9 cellular contexts compared by ENCODE assay signal in the genomic region with DNA sequence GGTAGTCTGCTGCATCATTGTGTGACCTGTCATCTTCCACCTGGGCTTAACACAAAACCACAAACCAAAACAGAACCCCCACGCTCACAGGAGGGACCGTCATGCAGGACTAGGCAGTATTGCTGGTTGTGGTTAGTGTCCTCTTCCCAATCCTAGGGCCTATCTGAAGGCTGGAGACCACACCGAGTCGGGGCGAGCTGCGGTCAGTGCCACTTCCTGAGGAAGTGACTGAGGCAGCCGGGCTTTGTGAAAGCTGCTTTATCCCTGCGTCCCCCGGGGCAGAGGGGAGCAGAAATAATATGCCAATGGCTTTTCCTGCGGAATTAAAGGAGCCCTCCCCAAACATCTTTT. TPM values are rescaled to one million over a fixed set of nuclear protein-coding genes. Genes with fewer than 3 reads are reported as not detected.
DNase-seq lines count a peak whose midpoint lies in the region; ATAC-seq, FAIRE-seq and TF ChIP-seq lines count a peak whose summit lies in the region.
"Had no signal": no experiment of that assay in that cellular context is flagged by ENCODE, and none has a peak within 500 bp of the region (broad histone marks: within the 10 kb centered on the region; RNA-seq: fewer than 3 reads in every experiment).

No MANE protein-coding gene starts in this region.

- DNase-seq in AG08395 (ENCODE audit: low spot score) = peak; percentile 48
- DNase-seq in GM20000 (ENCODE audit: low spot score) = peak; percentile 38
- peak; percentile 97 for DNase-seq in M059J (ENCODE audit: low read depth)
- DNase-seq in K562 (ENCODE audit: extremely low read depth in 1 of 4, low spot score in 3 of 4) = peak in 2 of 4 experiments; percentile 1 to 9
- DNase-seq in left lobe of liver (ENCODE audit: low spot score) = no peak
- DNase-seq in tibial nerve (ENCODE audit: low spot score in 2 of 2) = peak; percentile 51 to 56
- no peak for DNase-seq in stimulated activated naive CD4-positive, alpha-beta T cell treated with Interleukin-2 at 50 U/mL for 16 hours (lab: John Stamatoyannopoulos, UW)
- DNase-seq in DMS79 treated with DMSO at 0.1 percent for 48 hours (lab: John Stamatoyannopoulos, UW) = no peak

- H3K27ac ChIP-seq in K562 (ENCODE audit: extremely low read depth, low read depth, low read length) (no peak overlapping the region), tibial nerve (peak overlapping the region; percentile 66 to 93 (median 81))

- CTCF ChIA-PET in K562 (lab: Yijun Ruan, JAX; ENCODE audit: low intra/inter-chr PET ratio) = no interaction called here

- no peak for TF ChIP-seq RAD21 in K562 (CRISPR knock-in tag; conservative IDR thresholded peaks at IDR 0.05 in 1 of 2, IDR thresholded peaks at IDR 0.05 in 1 of 2)

- WGBS in K562 (ENCODE audit: insufficient coverage, low coverage, missing lambda C conversion rate) = 2% methylated on average over 8 of the region's 10 CpGs
- 10 to 11% methylated on average over 10 of the region's 10 CpGs for WGBS in tibial nerve, 2 donors

- BruUV-seq in K562 (replicated peaks; lab: Mats Ljungman, UMichigan) = no TSS peak

- no peak overlapping the region for H3K9ac ChIP-seq in K562 (ENCODE audit: insufficient read depth in 1 of 2, low read depth in 2 of 2, low read length in 2 of 2)

- H3K79me2 ChIP-seq in K562 (ENCODE audit: control insufficient read depth, insufficient read depth, low read length) = no peaks in the 10 kb centered on the region

- H4K20me1 ChIP-seq in K562 (replicated peaks; ENCODE audit: control insufficient read depth, insufficient read depth, low read length) = no peaks in the 10 kb centered on the region

- POLR2A ChIA-PET in K562 (lab: Yijun Ruan, JAX) = no interaction called here

- no peak overlapping the region for H2AFZ ChIP-seq in K562 (ENCODE audit: low read depth, low read length)

- in situ Hi-C loops in K562 (cut with MboI) = no loop called here

- H3K4me3 ChIP-seq in K562 (no peak overlapping the region), tibial nerve (peak overlapping the region in 3 of 4 donors; percentile 15 to 29 (median 20))

- H3K4me1 ChIP-seq in K562 (replicated peaks in 1 of 2; ENCODE audit: control insufficient read depth in 2 of 2, insufficient read depth in 2 of 2, low read length in 2 of 2) (no peaks in the 10 kb centered on the region), tibial nerve (peaks cover 4 to 59% (median 15%) of the 10 kb centered on the region in 4 donors)

- H3K9me1 ChIP-seq in K562 (ENCODE audit: control insufficient read depth, insufficient read depth, low read length) = no peaks in the 10 kb centered on the region

- H3K27me3 ChIP-seq in K562 (ENCODE audit: control insufficient read depth in 2 of 2, insufficient read depth in 2 of 2, low read length in 2 of 2) (no peaks in the 10 kb centered on the region), tibial nerve (no peaks in the 10 kb centered on the region)

- H3K36me3 ChIP-seq in K562 (ENCODE audit: control insufficient read depth, insufficient read depth, low read length) (no peaks in the 10 kb centered on the region), tibial nerve (peaks cover 0 to 11% (median 0%) of the 10 kb centered on the region in 3 donors)

- TF ChIP-seq EP300 in K562 (IDR thresholded peaks at IDR 0.05; ENCODE audit: low read length) = no peak
- peak in 1 of 2 donors; percentile 64 for TF ChIP-seq EP300 in tibial nerve (IDR thresholded peaks at IDR 0.05)

- ATAC-seq in K562 = no peak
- peak; percentile 65 for ATAC-seq in left lobe of liver

- intact Hi-C loops in K562 (cut with micrococcal nuclease) = no loop called here

- no peak for FAIRE-seq in K562 (lab: Jason Lieb, UNC)
- FAIRE-seq: bronchial epithelial cell had no signal

- no peak overlapping the region for H3K4me2 ChIP-seq in K562 (ENCODE audit: insufficient read depth, low read length)

- H3K9me3 ChIP-seq in K562 (replicated peaks; ENCODE audit: control insufficient read depth, insufficient read depth, low read depth, low read length) = no peaks in the 10 kb centered on the region
- no peaks in the 10 kb centered on the region for H3K9me3 ChIP-seq in tibial nerve

- TF ChIP-seq CTCF in GM20000 (IDR thresholded peaks at IDR 0.05; ENCODE audit: extremely low read depth, missing control alignments) = no peak
- TF ChIP-seq CTCF in K562 (IDR thresholded peaks at IDR 0.05 in 2 of 3, conservative IDR thresholded peaks at IDR 0.05 in 1 of 3; ENCODE audit: insufficient read depth in 2 of 3, low read depth in 1 of 3, low read length in 3 of 3) = no peak
- no peak for TF ChIP-seq CTCF in tibial nerve (IDR thresholded peaks at IDR 0.05)

- TF ChIP-seq POLR2A in K562 (conservative IDR thresholded peaks at IDR 0.05) (no peak), tibial nerve (IDR thresholded peaks at IDR 0.05) (peak in 1 of 2 donors; percentile 16)

TF ChIP-seq in K562, 482 proteins besides CTCF, POLR2A, EP300 and RAD21:
- 0 out of 4 replicates have a peak, but pooled peaks of 1 of the 2 experiments have one; percentile 28 for TF ChIP-seq ETV6 (IDR thresholded peaks at IDR 0.05; ENCODE audit: borderline replicate concordance in 1 of 2, low read depth in 2 of 2, low read length in 1 of 2)
- no peak for TF ChIP-seq ETV6 (CRISPR knock-in tag; IDR thresholded peaks at IDR 0.05; ENCODE audit: borderline replicate concordance)
- no peak for TF ChIP-seq ZNF134 (CRISPR knock-in tag; conservative IDR thresholded peaks at IDR 0.05)
- TF ChIP-seq, protein P1, sequence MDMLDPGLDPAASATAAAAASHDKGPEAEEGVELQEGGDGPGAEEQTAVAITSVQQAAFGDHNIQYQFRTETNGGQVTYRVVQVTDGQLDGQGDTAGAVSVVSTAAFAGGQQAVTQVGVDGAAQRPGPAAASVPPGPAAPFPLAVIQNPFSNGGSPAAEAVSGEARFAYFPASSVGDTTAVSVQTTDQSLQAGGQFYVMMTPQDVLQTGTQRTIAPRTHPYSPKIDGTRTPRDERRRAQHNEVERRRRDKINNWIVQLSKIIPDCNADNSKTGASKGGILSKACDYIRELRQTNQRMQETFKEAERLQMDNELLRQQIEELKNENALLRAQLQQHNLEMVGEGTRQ (CRISPR knock-in tag; IDR thresholded peaks at IDR 0.05) = no peak
- peak; percentile 62 for TF ChIP-seq GABPA (tag; conservative IDR thresholded peaks at IDR 0.05; ENCODE audit: low read depth)

RNA-seq across cellular contexts. Expression of gene ZNF532, which starts 22.9 kb away (rescaled TPM):
- total RNA-seq in M059J (2014; rRNA removed; shearing (Covaris generic)) = 52.2 and 60.9 TPM in 2 replicates
- total RNA-seq in K562 (2011; cell fraction: chromatin; rRNA removed; ENCODE audit: low replicate concordance) = not detected in 2 replicates
- total RNA-seq in K562 (2011; cell fraction: nucleolus; rRNA removed) = not detected in 2 replicates
- not detected in 2 replicates for total RNA-seq in K562 (2011; cell fraction: nucleoplasm; rRNA removed)
- total RNA-seq in K562 (2014; rRNA removed) (not detected in 2 replicates), K562 (2014; rRNA removed; fragmentation: Illumina TruSeq; extraction: Trizol) (not detected in 2 replicates), K562 (2015; rRNA removed; fragmentation: Illumina TruSeq; extraction: Trizol) (not detected in 2 replicates), K562 (2021) (0.42 and 0.47 TPM in 2 replicates), left lobe of liver (3.7 TPM), tibial nerve (100 to 1,000 TPM in 3 of 4 donors, 10 to 100 TPM in 1; 98.7 to 125 (median 113) TPM)
- polyA plus RNA-seq in K562 (2011; rRNA removed) (not detected in 2 replicates), K562 (2014; fragmentation: Illumina TruSeq; extraction: Trizol) (not detected in 2 replicates), K562 (2014; fragmentation: Nextera tagmentation; extraction: Ambion mirVana) (not detected), K562 (2014; rRNA removed) (not detected in 2 replicates)
- polyA plus RNA-seq in K562 (2011; cell fraction: cytosol; rRNA removed) = not detected in 2 replicates
- polyA plus RNA-seq in K562 (2011; cell fraction: nucleus; rRNA removed) = 0.18 TPM in 1 of 2 replicates, not detected in the other
- not detected in 2 replicates for polyA plus RNA-seq in K562 (2012)
- 0.03 TPM in 1 of 2 replicates, not detected in the other for polyA minus RNA-seq in K562 (2011; rRNA and poly(A)+ RNA removed)
- polyA minus RNA-seq in K562 (2011; cell fraction: cytosol; rRNA and poly(A)+ RNA removed) = 0.38 TPM in 1 of 2 replicates, not detected in the other
- not detected in 2 replicates for polyA minus RNA-seq in K562 (2011; cell fraction: nucleus; rRNA and poly(A)+ RNA removed)

Comparison
In these comparisons a context has a peak if more than half of its experiments do, and no peak if none do; other contexts are left out.
1. DNase-seq: peak in AG08395 (single experiment), GM20000 (single experiment), M059J (single experiment) and tibial nerve (2 of 2); none in left lobe of liver (single experiment), stimulated activated naive CD4-positive, alpha-beta T cell treated with Interleukin-2 at 50 U/mL for 16 hours (single experiment) and DMS79 treated with DMSO at 0.1 percent for 48 hours (single experiment).
2. RNA of gene ZNF532, which starts 22.9 kb away (total RNA-seq): 98.7 to 125 TPM in tibial nerve and 52.2 to 60.9 TPM in M059J; 3.7 TPM in left lobe of liver (single experiment) and 0.42 to 0.47 TPM in K562; every median in the first group is over 10 times any median in the second.